ENCODE assay signal across 1 cellular context in genomic region chr1:244864253-244865027, GRCh38.
A peak's percentile ranks its signal among the peaks of the same experiment; 100 is the strongest.
TF ChIP-seq lines count a peak whose summit lies in the region.

HNRNPU (minus strand) TSS chr1:244864543; CDS start chr1:244864307, 236 bp downstream.

TF ChIP-seq in HepG2, 621 proteins besides CTCF, POLR2A, EP300 and RAD21 (continued from another document and continues in another):
- no peak for TF ChIP-seq RNF219 (CRISPR knock-in tag; IDR thresholded peaks at IDR 0.05)
- no peak for TF ChIP-seq ATF7 (IDR thresholded peaks at IDR 0.05)
- no peak for TF ChIP-seq ATF7 (CRISPR knock-in tag; IDR thresholded peaks at IDR 0.05)
- no peak for TF ChIP-seq SCMH1 (CRISPR knock-in tag; IDR thresholded peaks at IDR 0.05; ENCODE audit: borderline replicate concordance)
- TF ChIP-seq ZBTB38 (CRISPR knock-in tag; IDR thresholded peaks at IDR 0.05), result peak; percentile 47; the same call in 1 of the 2 replicates
- TF ChIP-seq ZNF569 (CRISPR knock-in tag; IDR thresholded peaks at IDR 0.05; ENCODE audit: borderline replicate concordance), result no peak
- no peak; the same call in 1 of the 2 replicates for TF ChIP-seq SP2 (CRISPR knock-in tag; IDR thresholded peaks at IDR 0.05)
- no peak for TF ChIP-seq ZNF883 (CRISPR knock-in tag; IDR thresholded peaks at IDR 0.05; ENCODE audit: not compliant biosample characterization)
- TF ChIP-seq CREM (IDR thresholded peaks at IDR 0.05), result no peak; the same call in 1 of the 2 replicates
- TF ChIP-seq CREM (CRISPR knock-in tag; IDR thresholded peaks at IDR 0.05), result no peak
- TF ChIP-seq ASH2L (IDR thresholded peaks at IDR 0.05; ENCODE audit: insufficient read length, low read depth, low read length), result peak; percentile 63
- peak; percentile 15; the same call in 1 of the 2 replicates for TF ChIP-seq ZNF609 (CRISPR knock-in tag; IDR thresholded peaks at IDR 0.05; ENCODE audit: borderline replicate concordance)
- peak; percentile 91 for TF ChIP-seq MYPOP (CRISPR knock-in tag; IDR thresholded peaks at IDR 0.05)
- no peak for TF ChIP-seq NFE2L1 (CRISPR knock-in tag; IDR thresholded peaks at IDR 0.05; ENCODE audit: borderline replicate concordance)
- TF ChIP-seq DNMT1 (CRISPR knock-in tag; IDR thresholded peaks at IDR 0.05), result no peak
- TF ChIP-seq ZNF142 (CRISPR knock-in tag; IDR thresholded peaks at IDR 0.05), result peak; percentile 38; the same call in 1 of the 2 replicates
- peak; percentile 81 for TF ChIP-seq ATF7-NPFF (CRISPR knock-in tag; IDR thresholded peaks at IDR 0.05; ENCODE audit: low read depth)
- no peak; the same call in 1 of the 2 replicates for TF ChIP-seq THAP7 (CRISPR knock-in tag; IDR thresholded peaks at IDR 0.05)
- TF ChIP-seq ZBTB14 (CRISPR knock-in tag; IDR thresholded peaks at IDR 0.05), result peak; percentile 100
- no peak for TF ChIP-seq RFX3 (CRISPR knock-in tag; IDR thresholded peaks at IDR 0.05)
- peak; percentile 47; the same call in 1 of the 2 replicates for TF ChIP-seq NFKB2 (CRISPR knock-in tag; IDR thresholded peaks at IDR 0.05; ENCODE audit: borderline replicate concordance)
- peak; percentile 64; the same call in 1 of the 2 replicates for TF ChIP-seq ZBTB42 (CRISPR knock-in tag; IDR thresholded peaks at IDR 0.05)
- no peak; the same call in 1 of the 2 replicates for TF ChIP-seq BCL3 (CRISPR knock-in tag; IDR thresholded peaks at IDR 0.05)
- TF ChIP-seq CC2D1A (CRISPR knock-in tag; IDR thresholded peaks at IDR 0.05), result no peak
- no peak for TF ChIP-seq KLF13 (CRISPR knock-in tag; IDR thresholded peaks at IDR 0.05)
- TF ChIP-seq ZNF546 (CRISPR knock-in tag; conservative IDR thresholded peaks at IDR 0.05), result 0 out of 2 replicates have a peak, but pooled peaks have one; percentile 23
- TF ChIP-seq BHLHE40 (IDR thresholded peaks at IDR 0.05; ENCODE audit: low read length), result no peak
- TF ChIP-seq ZMYM4 (CRISPR knock-in tag; IDR thresholded peaks at IDR 0.05), result peak; percentile 79
- peak; percentile 37; the same call in 1 of the 2 replicates for TF ChIP-seq ZNF121 (CRISPR knock-in tag; IDR thresholded peaks at IDR 0.05)
- TF ChIP-seq NR0B2 (CRISPR knock-in tag; IDR thresholded peaks at IDR 0.05), result no peak; the same call in 1 of the 2 replicates
- TF ChIP-seq ZNF639 (CRISPR knock-in tag; conservative IDR thresholded peaks at IDR 0.05), result peak; percentile 95
- peak; percentile 50 for TF ChIP-seq NCOA2 (CRISPR knock-in tag; IDR thresholded peaks at IDR 0.05)
- peak; percentile 89 for TF ChIP-seq BORCS8-MEF2B (CRISPR knock-in tag; IDR thresholded peaks at IDR 0.05)
- TF ChIP-seq ZNF124 (CRISPR knock-in tag; IDR thresholded peaks at IDR 0.05), result peak; percentile 15; the same call in 1 of the 2 replicates
- no peak for TF ChIP-seq PREB (CRISPR knock-in tag; IDR thresholded peaks at IDR 0.05)
- TF ChIP-seq SRSF4 (IDR thresholded peaks at IDR 0.05; ENCODE audit: low read depth, low read length, poor library complexity, severe bottlenecking), result no peak
- TF ChIP-seq XBP1 (CRISPR knock-in tag; IDR thresholded peaks at IDR 0.05), result no peak
- no peak for TF ChIP-seq ZNF30 (CRISPR knock-in tag; IDR thresholded peaks at IDR 0.05)
- TF ChIP-seq ZNF256 (CRISPR knock-in tag; conservative IDR thresholded peaks at IDR 0.05), result 0 out of 2 replicates have a peak, but pooled peaks have one; percentile 32
- no peak for TF ChIP-seq NCOA5 (CRISPR knock-in tag; IDR thresholded peaks at IDR 0.05)
